10 cellular contexts compared by ENCODE assay signal in genomic region chr3:71784201-71784913, GRCh38. TPM values are rescaled to one million over a fixed set of nuclear protein-coding genes. Genes with fewer than 3 reads are reported as not detected.
A peak's percentile ranks its signal among the peaks of the same experiment; 100 is the strongest.
DNase-seq lines count a peak whose midpoint lies in the region; ATAC-seq and TF ChIP-seq lines count a peak whose summit lies in the region.
"Had no signal": no experiment of that assay in that cellular context is flagged by ENCODE, and none has a peak within 500 bp of the region (broad histone marks: within the 10 kb centered on the region; RNA-seq: fewer than 3 reads in every experiment).

No MANE protein-coding gene starts in this region.

- H3K27ac ChIP-seq in GM23338 (ENCODE audit: low read depth): no peak overlapping the region
- H3K27ac ChIP-seq in SK-N-MC: no peak overlapping the region
- no peak overlapping the region for H3K27ac ChIP-seq in sigmoid colon

- no peaks in the 10 kb centered on the region for H4K20me1 ChIP-seq in GM23338 (replicated peaks; ENCODE audit: insufficient read depth)

- H3K9me2 ChIP-seq in GM23338 (ENCODE audit: insufficient read depth): no peaks in the 10 kb centered on the region

- H3K9me3 Mint-ChIP-seq in GM23338 (no peaks in the 10 kb centered on the region), glutamatergic neuron (ENCODE audit: unreplicated experiment) (peaks cover 3% of the 10 kb centered on the region)

- peak; percentile 66 for DNase-seq in GM23338 (ENCODE audit: low spot score)
- no peak for DNase-seq in SK-N-MC (ENCODE audit: low read depth, low spot score)
- DNase-seq in glutamatergic neuron: no peak
- DNase-seq in sigmoid colon: no peak
- DNase-seq in putamen (ENCODE audit: low spot score): no peak
- no peak for DNase-seq in anterior cingulate cortex (lab: John Stamatoyannopoulos, UW)
- DNase-seq: NCI-H1436 treated with DMSO at 0.1 percent for 48 hours had no signal

- H3K27me3 ChIP-seq in GM23338 (ENCODE audit: insufficient read depth) (peaks cover 69% of the 10 kb centered on the region), sigmoid colon (peaks cover 34 to 75% (median 67%) of the 10 kb centered on the region in 3 donors)

- H3K4me3 ChIP-seq in GM23338 (peak overlapping the region; percentile 59), SK-N-MC (peak overlapping the region; percentile 80), sigmoid colon (peak overlapping the region in 3 of 4 donors; percentile 13 to 42 (median 38))

- TF ChIP-seq CTCF in GM23338 (conservative IDR thresholded peaks at IDR 0.05; ENCODE audit: low read depth in 2 of 2): no peak
- TF ChIP-seq CTCF in glutamatergic neuron (IDR thresholded peaks at IDR 0.05; ENCODE audit: partially characterized antibody, unreplicated experiment): no peak
- no peak for TF ChIP-seq CTCF in sigmoid colon (IDR thresholded peaks at IDR 0.05)

- no peak for TF ChIP-seq EP300 in sigmoid colon (IDR thresholded peaks at IDR 0.05)

- H3K9me3 ChIP-seq in SK-N-MC (ENCODE audit: low read depth, low read length): no peaks in the 10 kb centered on the region
- no peaks in the 10 kb centered on the region for H3K9me3 ChIP-seq in sigmoid colon

- H3K36me3 Mint-ChIP-seq in GM23338 (ENCODE audit: low read depth) (no peaks in the 10 kb centered on the region; the same call in 2 of the 3 replicates), glutamatergic neuron (ENCODE audit: unreplicated experiment) (no peaks in the 10 kb centered on the region)

- WGBS in sigmoid colon, 2 donors: 4% methylated on average over 23 of the region's 23 CpGs

- H3K4me1 Mint-ChIP-seq in GM23338: peaks cover 49% of the 10 kb centered on the region
- H3K4me1 Mint-ChIP-seq in glutamatergic neuron (ENCODE audit: low read depth, unreplicated experiment): no peaks in the 10 kb centered on the region

- peak overlapping the region; percentile 64 for H3K9ac ChIP-seq in SK-N-MC (ENCODE audit: insufficient read length)

- no peaks in the 10 kb centered on the region; the same call in 1 of the 2 replicates for H3K36me3 ChIP-seq in GM23338 (ENCODE audit: insufficient read depth)
- H3K36me3 ChIP-seq in SK-N-MC (ENCODE audit: insufficient read depth, low read length): no peaks in the 10 kb centered on the region
- H3K36me3 ChIP-seq in sigmoid colon: no peaks in the 10 kb centered on the region

- peak overlapping the region; percentile 73 for H3K4me3 Mint-ChIP-seq in GM23338
- peak overlapping the region; percentile 86 for H3K4me3 Mint-ChIP-seq in glutamatergic neuron (ENCODE audit: unreplicated experiment)

- no peak overlapping the region for H3K27ac Mint-ChIP-seq in GM23338
- no peak overlapping the region for H3K27ac Mint-ChIP-seq in glutamatergic neuron (ENCODE audit: unreplicated experiment)

- ATAC-seq in GM23338 (peak; percentile 57), GM18861 (IDR thresholded peaks at IDR 0.05; ENCODE audit: unreplicated experiment) (no peak), HG03097 (IDR thresholded peaks at IDR 0.05; ENCODE audit: low FRiP score, unreplicated experiment) (no peak)

- peaks cover 9% of the 10 kb centered on the region for H3F3A ChIP-seq in GM23338 (replicated peaks; ENCODE audit: low read depth)

- intact Hi-C loops in sigmoid colon (cut with DNase I): no loop called here

- H3K4me1 ChIP-seq in GM23338 (ENCODE audit: insufficient read depth): peaks cover 64% of the 10 kb centered on the region
- peaks cover 0 to 16% (median 14%) of the 10 kb centered on the region in 4 donors for H3K4me1 ChIP-seq in sigmoid colon

- H2AFZ ChIP-seq in GM23338: peak overlapping the region; percentile 57

- TF ChIP-seq POLR2A in sigmoid colon (IDR thresholded peaks at IDR 0.05): no peak

- H3K27me3 Mint-ChIP-seq in GM23338 (ENCODE audit: insufficient read depth, low read depth, poor library complexity) (peaks cover 52% of the 10 kb centered on the region), glutamatergic neuron (ENCODE audit: unreplicated experiment) (peaks cover 16% of the 10 kb centered on the region)

- no peaks in the 10 kb centered on the region for H3K79me2 ChIP-seq in GM23338 (replicated peaks; ENCODE audit: insufficient read depth)

- H3K4me2 ChIP-seq in GM23338: peak overlapping the region; percentile 73

TF ChIP-seq in GM23338, 12 proteins besides CTCF, POLR2A, EP300 and RAD21:
- TF ChIP-seq EZH2 (IDR thresholded peaks at IDR 0.05; ENCODE audit: low read depth, unreplicated experiment) (peak; percentile 86), JUNB (IDR thresholded peaks at IDR 0.05; ENCODE audit: unreplicated experiment) (no peak)

RNA-seq across cellular contexts. Expression of gene PROK2, which starts 0.6 kb away (rescaled TPM):
- 0.89 and 2.1 TPM in 2 replicates for total RNA-seq in GM23338 (2014; rRNA removed; shearing (Covaris generic))
- polyA plus RNA-seq in GM23338 (2016; fragmentation: Nextera tagmentation; extraction: Ambion mirVana) (2.3 and 3.1 TPM in 2 replicates), sigmoid colon (1 to 10 TPM in 2 of 3 donors, under 1 TPM in 1; 0.42 to 3.9 (median 1.2) TPM)
- total RNA-seq in glutamatergic neuron (ENCODE audit: unreplicated experiment) (not detected), sigmoid colon (not detected)
- total RNA-seq: myocyte had no signal

RNA-seq across cellular contexts. Expression of gene GPR27, which starts 30.7 kb away (rescaled TPM):
- total RNA-seq in GM23338 (2014; rRNA removed; shearing (Covaris generic)): 11.3 and 11.8 TPM in 2 replicates
- polyA plus RNA-seq in GM23338 (2016; fragmentation: Nextera tagmentation; extraction: Ambion mirVana): 7.8 and 9.5 TPM in 2 replicates
- total RNA-seq in glutamatergic neuron (ENCODE audit: unreplicated experiment): 4.7 TPM
- 1 to 10 TPM in 2 of 4 donors, under 1 TPM in 2; 0.33 to 1.4 (median 0.95) TPM for total RNA-seq in sigmoid colon
- polyA plus RNA-seq in sigmoid colon: 1 to 10 TPM in 1 of 3 donors, under 1 TPM in 1, not detected in 1; 0.60 to 1.4 TPM
- total RNA-seq: myocyte had no signal

RNA-seq across cellular contexts. Expression of gene EIF4E3, which starts 59.2 kb away (rescaled TPM):
- total RNA-seq in GM23338 (2014; rRNA removed; shearing (Covaris generic)): 9.7 and 14.4 TPM in 2 replicates
- polyA plus RNA-seq in GM23338 (2016; fragmentation: Nextera tagmentation; extraction: Ambion mirVana): 5.8 and 6.0 TPM in 2 replicates
- total RNA-seq in glutamatergic neuron (ENCODE audit: unreplicated experiment): 21.9 TPM
- total RNA-seq in sigmoid colon: 10 to 100 TPM; 24.7 to 35.3 (median 31.8) TPM
- polyA plus RNA-seq in sigmoid colon: 10 to 100 TPM; 14.8 to 31.2 (median 30.1) TPM
